ENCODE assay signal across 5 cellular contexts in the genomic region with DNA sequence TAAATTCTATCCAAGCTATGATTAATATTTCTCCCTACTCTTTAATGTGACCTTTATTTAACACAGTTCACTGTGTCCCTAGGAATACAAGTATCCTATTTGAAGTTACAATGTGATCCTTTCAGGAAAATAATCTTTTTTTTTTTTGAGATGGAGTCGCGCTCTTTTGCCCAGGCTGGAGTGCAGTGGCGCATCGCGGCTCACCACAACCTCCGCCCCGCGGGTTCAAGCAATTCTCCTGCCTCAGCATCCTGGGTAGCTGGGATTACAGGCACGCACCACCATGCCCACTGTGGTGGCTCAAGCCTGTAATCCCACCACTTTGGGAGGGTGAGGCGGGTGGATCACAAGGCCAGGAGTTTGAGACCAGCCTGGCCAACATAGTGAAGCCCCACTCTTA.
"Had no signal": no experiment of that assay in that cellular context is flagged by ENCODE, and none has a peak within 500 bp of the region (broad histone marks: within the 10 kb centered on the region; RNA-seq: fewer than 3 reads in every experiment).

No MANE protein-coding gene starts in this region.

- H3K27ac ChIP-seq: HL-60 had no signal

- DNase-seq: IMR-90, KBM-7, KG1 had no signal

- FAIRE-seq: HTR-8/SVneo had no signal
